In genomic region chr16:30910427-30911029, GRCh38 we compare ENCODE assay signal across 15 cellular contexts.
"Had no signal": no experiment of that assay in that cellular context is flagged by ENCODE, and none has a peak within 500 bp of the region (broad histone marks: within the 10 kb centered on the region; RNA-seq: fewer than 3 reads in every experiment).

No MANE protein-coding gene starts in this region.

- H3K4me1 ChIP-seq: gastroesophageal sphincter, heart right ventricle, prostate gland, upper lobe of left lung had no signal

- H3K4me3 ChIP-seq: gastroesophageal sphincter, heart right ventricle, prostate gland, skin epidermis, upper lobe of left lung had no signal

- H3K9me3 Mint-ChIP-seq: activated T-helper 1 cell treated with anti-CD3 and anti-CD28 coated beads, Interleukin-12 subunit alpha, Interleukin-12 subunit beta, Interleukin-2, Interleukin-4 antibody, amounts not matched to agents 30 ng/mL and 10 ng/mL and 1 ng/mL, durations not matched to agents 14 hours and 24 hours and 36 hours; nephron; stimulated activated naive CD8-positive, alpha-beta T cell treated with anti-CD3 and anti-CD28 coated beads, Interleukin-15, Interleukin-2, amounts not matched to agents 100 ng/mL and 50 ng/mL, for 24 hours had no signal

- H3K27me3 Mint-ChIP-seq: stimulated activated naive CD8-positive, alpha-beta T cell treated with anti-CD3 and anti-CD28 coated beads, Interleukin-15, Interleukin-2, amounts not matched to agents 100 ng/mL and 50 ng/mL, for 24 hours had no signal

- H3K27ac ChIP-seq: brain microvascular endothelial cell, epithelial cell of prostate, gastroesophageal sphincter, heart right ventricle, prostate gland, upper lobe of left lung had no signal

- H3K9me3 ChIP-seq: gastroesophageal sphincter, heart right ventricle, prostate gland, upper lobe of left lung had no signal

- H3K36me3 ChIP-seq: brain microvascular endothelial cell, gastroesophageal sphincter, heart right ventricle, prostate gland, upper lobe of left lung had no signal

- H3K4me3 Mint-ChIP-seq: activated T-helper 1 cell treated with anti-CD3 and anti-CD28 coated beads, Interleukin-12 subunit alpha, Interleukin-12 subunit beta, Interleukin-2, Interleukin-4 antibody, amounts not matched to agents 30 ng/mL and 10 ng/mL and 1 ng/mL, durations not matched to agents 14 hours and 24 hours and 36 hours; nephron; stimulated activated naive CD8-positive, alpha-beta T cell treated with anti-CD3 and anti-CD28 coated beads, Interleukin-15, Interleukin-2, amounts not matched to agents 100 ng/mL and 50 ng/mL, for 24 hours had no signal

- ATAC-seq: gastroesophageal sphincter had no signal

- H3K4me1 Mint-ChIP-seq: nephron had no signal

- DNase-seq: activated naive CD4-positive, alpha-beta T cell; anterior cingulate cortex; brain microvascular endothelial cell; cerebellar nuclear complex; effector memory CD4-positive, alpha-beta T cell; heart right ventricle; stimulated activated CD4-positive, alpha-beta T cell treated with anti-CD3 and anti-CD28 coated beads, Interleukin-4, amount 100 ng/mL, for 24 hours; upper lobe of left lung had no signal

- H3K27ac Mint-ChIP-seq: activated T-helper 1 cell treated with anti-CD3 and anti-CD28 coated beads, Interleukin-12 subunit alpha, Interleukin-12 subunit beta, Interleukin-2, Interleukin-4 antibody, amounts not matched to agents 30 ng/mL and 10 ng/mL and 1 ng/mL, durations not matched to agents 14 hours and 24 hours and 36 hours; nephron; stimulated activated naive CD8-positive, alpha-beta T cell treated with anti-CD3 and anti-CD28 coated beads, Interleukin-15, Interleukin-2, amounts not matched to agents 100 ng/mL and 50 ng/mL, for 24 hours had no signal

- H3K27me3 ChIP-seq: brain microvascular endothelial cell, gastroesophageal sphincter, heart right ventricle, upper lobe of left lung had no signal
